Comparison of ENCODE assay signal across 1 cellular context in the genomic region with DNA sequence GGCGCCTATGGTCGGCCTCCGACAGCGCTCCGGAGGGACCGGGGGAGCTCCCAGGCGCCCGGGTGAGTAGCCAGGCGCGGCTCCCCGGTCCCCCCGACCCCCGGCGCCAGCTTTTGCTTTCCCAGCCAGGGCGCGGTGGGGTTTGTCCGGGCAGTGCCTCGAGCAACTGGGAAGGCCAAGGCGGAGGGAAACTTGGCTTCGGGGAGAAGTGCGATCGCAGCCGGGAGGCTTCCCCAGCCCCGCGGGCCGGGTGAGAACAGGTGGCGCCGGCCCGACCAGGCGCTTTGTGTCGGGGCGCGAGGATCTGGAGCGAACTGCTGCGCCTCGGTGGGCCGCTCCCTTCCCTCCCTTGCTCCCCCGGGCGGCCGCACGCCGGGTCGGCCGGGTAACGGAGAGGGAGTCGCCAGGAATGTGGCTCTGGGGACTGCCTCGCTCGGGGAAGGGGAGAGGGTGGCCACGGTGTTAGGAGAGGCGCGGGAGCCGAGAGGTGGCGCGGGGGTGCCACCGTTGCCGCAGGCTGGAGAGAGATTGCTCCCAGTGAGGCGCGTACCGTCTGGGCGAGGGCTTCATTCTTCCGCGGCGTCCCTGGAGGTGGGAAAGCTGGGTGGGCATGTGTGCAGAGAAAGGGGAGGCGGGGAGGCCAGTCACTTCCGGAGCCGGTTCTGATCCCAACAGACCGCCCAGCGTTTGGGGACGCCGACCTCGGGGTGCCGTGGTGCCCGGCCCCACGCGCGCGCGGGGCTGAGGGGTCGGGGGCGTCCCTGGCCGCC.
TF ChIP-seq lines count a peak whose summit lies in the region.

No MANE protein-coding gene starts in this region.

TF ChIP-seq in HepG2, 621 proteins besides CTCF, POLR2A, EP300 and RAD21 (continued from another document and continues in another):
- TF ChIP-seq, protein P1, sequence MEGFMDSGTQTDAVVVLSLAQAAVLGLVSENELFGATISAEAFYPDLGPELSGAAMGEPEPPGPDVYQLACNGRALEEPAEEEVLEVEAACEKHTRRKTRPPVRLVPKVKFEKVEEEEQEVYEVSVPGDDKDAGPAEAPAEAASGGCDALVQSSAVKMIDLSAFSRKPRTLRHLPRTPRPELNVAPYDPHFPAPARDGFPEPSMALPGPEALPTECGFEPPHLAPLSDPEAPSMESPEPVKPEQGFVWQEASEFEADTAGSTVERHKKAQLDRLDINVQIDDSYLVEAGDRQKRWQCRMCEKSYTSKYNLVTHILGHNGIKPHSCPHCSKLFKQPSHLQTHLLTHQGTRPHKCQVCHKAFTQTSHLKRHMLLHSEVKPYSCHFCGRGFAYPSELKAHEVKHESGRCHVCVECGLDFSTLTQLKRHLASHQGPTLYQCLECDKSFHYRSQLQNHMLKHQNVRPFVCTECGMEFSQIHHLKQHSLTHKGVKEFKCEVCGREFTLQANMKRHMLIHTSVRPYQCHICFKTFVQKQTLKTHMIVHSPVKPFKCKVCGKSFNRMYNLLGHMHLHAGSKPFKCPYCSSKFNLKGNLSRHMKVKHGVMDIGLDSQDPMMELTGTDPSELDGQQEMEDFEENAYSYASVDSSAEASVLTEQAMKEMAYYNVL (CRISPR knock-in tag; IDR thresholded peaks at IDR 0.05; ENCODE audit: borderline replicate concordance): 0 out of 2 replicates have a peak, but pooled peaks have one; percentile 63
- TF ChIP-seq, protein P2, sequence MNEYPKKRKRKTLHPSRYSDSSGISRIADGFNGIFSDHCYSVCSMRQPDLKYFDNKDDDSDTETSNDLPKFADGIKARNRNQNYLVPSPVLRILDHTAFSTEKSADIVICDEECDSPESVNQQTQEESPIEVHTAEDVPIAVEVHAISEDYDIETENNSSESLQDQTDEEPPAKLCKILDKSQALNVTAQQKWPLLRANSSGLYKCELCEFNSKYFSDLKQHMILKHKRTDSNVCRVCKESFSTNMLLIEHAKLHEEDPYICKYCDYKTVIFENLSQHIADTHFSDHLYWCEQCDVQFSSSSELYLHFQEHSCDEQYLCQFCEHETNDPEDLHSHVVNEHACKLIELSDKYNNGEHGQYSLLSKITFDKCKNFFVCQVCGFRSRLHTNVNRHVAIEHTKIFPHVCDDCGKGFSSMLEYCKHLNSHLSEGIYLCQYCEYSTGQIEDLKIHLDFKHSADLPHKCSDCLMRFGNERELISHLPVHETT (CRISPR knock-in tag; conservative IDR thresholded peaks at IDR 0.05): 0 out of 2 replicates have a peak, but pooled peaks have one; percentile 25
- TF ChIP-seq DNMT3B (CRISPR knock-in tag; conservative IDR thresholded peaks at IDR 0.05) (no peak), SETDB1 (CRISPR knock-in tag; IDR thresholded peaks at IDR 0.05; ENCODE audit: borderline replicate concordance) (no peak), SRSF4 (IDR thresholded peaks at IDR 0.05; ENCODE audit: low read depth, low read length, poor library complexity, severe bottlenecking) (no peak), SNAI1 (CRISPR knock-in tag; IDR thresholded peaks at IDR 0.05; ENCODE audit: borderline replicate concordance) (peak; percentile 83; the same call in 1 of the 2 replicates), ZNF343 (CRISPR knock-in tag; IDR thresholded peaks at IDR 0.05) (no peak), ELF3 (CRISPR knock-in tag; IDR thresholded peaks at IDR 0.05) (0 out of 2 replicates have a peak, but pooled peaks have one; percentile 7), ZNF253 (CRISPR knock-in tag; IDR thresholded peaks at IDR 0.05; ENCODE audit: borderline replicate concordance) (0 out of 2 replicates have a peak, but pooled peaks have one; percentile 1), MAFF (IDR thresholded peaks at IDR 0.05; ENCODE audit: low read depth, low read length) (no peak), ZNF737 (CRISPR knock-in tag; IDR thresholded peaks at IDR 0.05; ENCODE audit: borderline replicate concordance) (no peak), MAZ (IDR thresholded peaks at IDR 0.05; ENCODE audit: borderline replicate concordance, low read depth, low read length) (no peak), MAZ (CRISPR knock-in tag; IDR thresholded peaks at IDR 0.05; ENCODE audit: low read depth) (no peak), ASH2L (IDR thresholded peaks at IDR 0.05; ENCODE audit: insufficient read length, low read depth, low read length) (peak; percentile 56), SOX13 (IDR thresholded peaks at IDR 0.05) (no peak), SOX13 (CRISPR knock-in tag; conservative IDR thresholded peaks at IDR 0.05 in 1 of 2, IDR thresholded peaks at IDR 0.05 in 1 of 2) (no peak), ZNF367 (CRISPR knock-in tag; IDR thresholded peaks at IDR 0.05; ENCODE audit: borderline replicate concordance) (no peak), ZNF558 (CRISPR knock-in tag; IDR thresholded peaks at IDR 0.05; ENCODE audit: borderline replicate concordance) (peak; percentile 58; the same call in 1 of the 2 replicates), ZNF446 (CRISPR knock-in tag; IDR thresholded peaks at IDR 0.05) (peak; percentile 52)
- TF ChIP-seq, protein P3, sequence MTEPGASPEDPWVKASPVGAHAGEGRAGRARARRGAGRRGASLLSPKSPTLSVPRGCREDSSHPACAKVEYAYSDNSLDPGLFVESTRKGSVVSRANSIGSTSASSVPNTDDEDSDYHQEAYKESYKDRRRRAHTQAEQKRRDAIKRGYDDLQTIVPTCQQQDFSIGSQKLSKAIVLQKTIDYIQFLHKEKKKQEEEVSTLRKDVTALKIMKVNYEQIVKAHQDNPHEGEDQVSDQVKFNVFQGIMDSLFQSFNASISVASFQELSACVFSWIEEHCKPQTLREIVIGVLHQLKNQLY (CRISPR knock-in tag; IDR thresholded peaks at IDR 0.05): no peak
- TF ChIP-seq, protein P4, sequence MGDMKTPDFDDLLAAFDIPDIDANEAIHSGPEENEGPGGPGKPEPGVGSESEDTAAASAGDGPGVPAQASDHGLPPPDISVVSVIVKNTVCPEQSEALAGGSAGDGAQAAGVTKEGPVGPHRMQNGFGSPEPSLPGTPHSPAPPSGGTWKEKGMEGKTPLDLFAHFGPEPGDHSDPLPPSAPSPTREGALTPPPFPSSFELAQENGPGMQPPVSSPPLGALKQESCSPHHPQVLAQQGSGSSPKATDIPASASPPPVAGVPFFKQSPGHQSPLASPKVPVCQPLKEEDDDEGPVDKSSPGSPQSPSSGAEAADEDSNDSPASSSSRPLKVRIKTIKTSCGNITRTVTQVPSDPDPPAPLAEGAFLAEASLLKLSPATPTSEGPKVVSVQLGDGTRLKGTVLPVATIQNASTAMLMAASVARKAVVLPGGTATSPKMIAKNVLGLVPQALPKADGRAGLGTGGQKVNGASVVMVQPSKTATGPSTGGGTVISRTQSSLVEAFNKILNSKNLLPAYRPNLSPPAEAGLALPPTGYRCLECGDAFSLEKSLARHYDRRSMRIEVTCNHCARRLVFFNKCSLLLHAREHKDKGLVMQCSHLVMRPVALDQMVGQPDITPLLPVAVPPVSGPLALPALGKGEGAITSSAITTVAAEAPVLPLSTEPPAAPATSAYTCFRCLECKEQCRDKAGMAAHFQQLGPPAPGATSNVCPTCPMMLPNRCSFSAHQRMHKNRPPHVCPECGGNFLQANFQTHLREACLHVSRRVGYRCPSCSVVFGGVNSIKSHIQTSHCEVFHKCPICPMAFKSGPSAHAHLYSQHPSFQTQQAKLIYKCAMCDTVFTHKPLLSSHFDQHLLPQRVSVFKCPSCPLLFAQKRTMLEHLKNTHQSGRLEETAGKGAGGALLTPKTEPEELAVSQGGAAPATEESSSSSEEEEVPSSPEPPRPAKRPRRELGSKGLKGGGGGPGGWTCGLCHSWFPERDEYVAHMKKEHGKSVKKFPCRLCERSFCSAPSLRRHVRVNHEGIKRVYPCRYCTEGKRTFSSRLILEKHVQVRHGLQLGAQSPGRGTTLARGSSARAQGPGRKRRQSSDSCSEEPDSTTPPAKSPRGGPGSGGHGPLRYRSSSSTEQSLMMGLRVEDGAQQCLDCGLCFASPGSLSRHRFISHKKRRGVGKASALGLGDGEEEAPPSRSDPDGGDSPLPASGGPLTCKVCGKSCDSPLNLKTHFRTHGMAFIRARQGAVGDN (CRISPR knock-in tag; IDR thresholded peaks at IDR 0.05): peak; percentile 88
- TF ChIP-seq, protein P5, sequence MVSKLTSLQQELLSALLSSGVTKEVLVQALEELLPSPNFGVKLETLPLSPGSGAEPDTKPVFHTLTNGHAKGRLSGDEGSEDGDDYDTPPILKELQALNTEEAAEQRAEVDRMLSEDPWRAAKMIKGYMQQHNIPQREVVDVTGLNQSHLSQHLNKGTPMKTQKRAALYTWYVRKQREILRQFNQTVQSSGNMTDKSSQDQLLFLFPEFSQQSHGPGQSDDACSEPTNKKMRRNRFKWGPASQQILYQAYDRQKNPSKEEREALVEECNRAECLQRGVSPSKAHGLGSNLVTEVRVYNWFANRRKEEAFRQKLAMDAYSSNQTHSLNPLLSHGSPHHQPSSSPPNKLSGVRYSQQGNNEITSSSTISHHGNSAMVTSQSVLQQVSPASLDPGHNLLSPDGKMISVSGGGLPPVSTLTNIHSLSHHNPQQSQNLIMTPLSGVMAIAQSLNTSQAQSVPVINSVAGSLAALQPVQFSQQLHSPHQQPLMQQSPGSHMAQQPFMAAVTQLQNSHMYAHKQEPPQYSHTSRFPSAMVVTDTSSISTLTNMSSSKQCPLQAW (CRISPR knock-in tag; IDR thresholded peaks at IDR 0.05): 0 out of 2 replicates have a peak, but pooled peaks have one; percentile 31
- TF ChIP-seq, protein P6, sequence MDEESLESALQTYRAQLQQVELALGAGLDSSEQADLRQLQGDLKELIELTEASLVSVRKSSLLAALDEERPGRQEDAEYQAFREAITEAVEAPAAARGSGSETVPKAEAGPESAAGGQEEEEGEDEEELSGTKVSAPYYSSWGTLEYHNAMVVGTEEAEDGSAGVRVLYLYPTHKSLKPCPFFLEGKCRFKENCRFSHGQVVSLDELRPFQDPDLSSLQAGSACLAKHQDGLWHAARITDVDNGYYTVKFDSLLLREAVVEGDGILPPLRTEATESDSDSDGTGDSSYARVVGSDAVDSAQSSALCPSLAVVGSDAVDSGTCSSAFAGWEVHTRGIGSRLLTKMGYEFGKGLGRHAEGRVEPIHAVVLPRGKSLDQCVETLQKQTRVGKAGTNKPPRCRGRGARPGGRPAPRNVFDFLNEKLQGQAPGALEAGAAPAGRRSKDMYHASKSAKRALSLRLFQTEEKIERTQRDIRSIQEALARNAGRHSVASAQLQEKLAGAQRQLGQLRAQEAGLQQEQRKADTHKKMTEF (CRISPR knock-in tag; IDR thresholded peaks at IDR 0.05): peak; percentile 77; the same call in 1 of the 2 replicates
- TF ChIP-seq, protein P7, sequence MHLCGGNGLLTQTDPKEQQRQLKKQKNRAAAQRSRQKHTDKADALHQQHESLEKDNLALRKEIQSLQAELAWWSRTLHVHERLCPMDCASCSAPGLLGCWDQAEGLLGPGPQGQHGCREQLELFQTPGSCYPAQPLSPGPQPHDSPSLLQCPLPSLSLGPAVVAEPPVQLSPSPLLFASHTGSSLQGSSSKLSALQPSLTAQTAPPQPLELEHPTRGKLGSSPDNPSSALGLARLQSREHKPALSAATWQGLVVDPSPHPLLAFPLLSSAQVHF (CRISPR knock-in tag; IDR thresholded peaks at IDR 0.05): peak; percentile 72
- TF ChIP-seq, protein P8, sequence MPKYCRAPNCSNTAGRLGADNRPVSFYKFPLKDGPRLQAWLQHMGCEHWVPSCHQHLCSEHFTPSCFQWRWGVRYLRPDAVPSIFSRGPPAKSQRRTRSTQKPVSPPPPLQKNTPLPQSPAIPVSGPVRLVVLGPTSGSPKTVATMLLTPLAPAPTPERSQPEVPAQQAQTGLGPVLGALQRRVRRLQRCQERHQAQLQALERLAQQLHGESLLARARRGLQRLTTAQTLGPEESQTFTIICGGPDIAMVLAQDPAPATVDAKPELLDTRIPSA (CRISPR knock-in tag; IDR thresholded peaks at IDR 0.05; ENCODE audit: borderline replicate concordance): no peak; the same call in 1 of the 2 replicates
- TF ChIP-seq, protein P9, sequence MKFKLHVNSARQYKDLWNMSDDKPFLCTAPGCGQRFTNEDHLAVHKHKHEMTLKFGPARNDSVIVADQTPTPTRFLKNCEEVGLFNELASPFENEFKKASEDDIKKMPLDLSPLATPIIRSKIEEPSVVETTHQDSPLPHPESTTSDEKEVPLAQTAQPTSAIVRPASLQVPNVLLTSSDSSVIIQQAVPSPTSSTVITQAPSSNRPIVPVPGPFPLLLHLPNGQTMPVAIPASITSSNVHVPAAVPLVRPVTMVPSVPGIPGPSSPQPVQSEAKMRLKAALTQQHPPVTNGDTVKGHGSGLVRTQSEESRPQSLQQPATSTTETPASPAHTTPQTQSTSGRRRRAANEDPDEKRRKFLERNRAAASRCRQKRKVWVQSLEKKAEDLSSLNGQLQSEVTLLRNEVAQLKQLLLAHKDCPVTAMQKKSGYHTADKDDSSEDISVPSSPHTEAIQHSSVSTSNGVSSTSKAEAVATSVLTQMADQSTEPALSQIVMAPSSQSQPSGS (CRISPR knock-in tag; IDR thresholded peaks at IDR 0.05): no peak
- TF ChIP-seq, protein P10, sequence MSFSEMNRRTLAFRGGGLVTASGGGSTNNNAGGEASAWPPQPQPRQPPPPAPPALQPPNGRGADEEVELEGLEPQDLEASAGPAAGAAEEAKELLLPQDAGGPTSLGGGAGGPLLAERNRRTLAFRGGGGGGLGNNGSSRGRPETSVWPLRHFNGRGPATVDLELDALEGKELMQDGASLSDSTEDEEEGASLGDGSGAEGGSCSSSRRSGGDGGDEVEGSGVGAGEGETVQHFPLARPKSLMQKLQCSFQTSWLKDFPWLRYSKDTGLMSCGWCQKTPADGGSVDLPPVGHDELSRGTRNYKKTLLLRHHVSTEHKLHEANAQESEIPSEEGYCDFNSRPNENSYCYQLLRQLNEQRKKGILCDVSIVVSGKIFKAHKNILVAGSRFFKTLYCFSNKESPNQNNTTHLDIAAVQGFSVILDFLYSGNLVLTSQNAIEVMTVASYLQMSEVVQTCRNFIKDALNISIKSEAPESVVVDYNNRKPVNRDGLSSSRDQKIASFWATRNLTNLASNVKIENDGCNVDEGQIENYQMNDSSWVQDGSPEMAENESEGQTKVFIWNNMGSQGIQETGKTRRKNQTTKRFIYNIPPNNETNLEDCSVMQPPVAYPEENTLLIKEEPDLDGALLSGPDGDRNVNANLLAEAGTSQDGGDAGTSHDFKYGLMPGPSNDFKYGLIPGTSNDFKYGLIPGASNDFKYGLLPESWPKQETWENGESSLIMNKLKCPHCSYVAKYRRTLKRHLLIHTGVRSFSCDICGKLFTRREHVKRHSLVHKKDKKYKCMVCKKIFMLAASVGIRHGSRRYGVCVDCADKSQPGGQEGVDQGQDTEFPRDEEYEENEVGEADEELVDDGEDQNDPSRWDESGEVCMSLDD (CRISPR knock-in tag; IDR thresholded peaks at IDR 0.05; ENCODE audit: borderline replicate concordance): 0 out of 2 replicates have a peak, but pooled peaks have one; percentile 17
- TF ChIP-seq, protein P11, sequence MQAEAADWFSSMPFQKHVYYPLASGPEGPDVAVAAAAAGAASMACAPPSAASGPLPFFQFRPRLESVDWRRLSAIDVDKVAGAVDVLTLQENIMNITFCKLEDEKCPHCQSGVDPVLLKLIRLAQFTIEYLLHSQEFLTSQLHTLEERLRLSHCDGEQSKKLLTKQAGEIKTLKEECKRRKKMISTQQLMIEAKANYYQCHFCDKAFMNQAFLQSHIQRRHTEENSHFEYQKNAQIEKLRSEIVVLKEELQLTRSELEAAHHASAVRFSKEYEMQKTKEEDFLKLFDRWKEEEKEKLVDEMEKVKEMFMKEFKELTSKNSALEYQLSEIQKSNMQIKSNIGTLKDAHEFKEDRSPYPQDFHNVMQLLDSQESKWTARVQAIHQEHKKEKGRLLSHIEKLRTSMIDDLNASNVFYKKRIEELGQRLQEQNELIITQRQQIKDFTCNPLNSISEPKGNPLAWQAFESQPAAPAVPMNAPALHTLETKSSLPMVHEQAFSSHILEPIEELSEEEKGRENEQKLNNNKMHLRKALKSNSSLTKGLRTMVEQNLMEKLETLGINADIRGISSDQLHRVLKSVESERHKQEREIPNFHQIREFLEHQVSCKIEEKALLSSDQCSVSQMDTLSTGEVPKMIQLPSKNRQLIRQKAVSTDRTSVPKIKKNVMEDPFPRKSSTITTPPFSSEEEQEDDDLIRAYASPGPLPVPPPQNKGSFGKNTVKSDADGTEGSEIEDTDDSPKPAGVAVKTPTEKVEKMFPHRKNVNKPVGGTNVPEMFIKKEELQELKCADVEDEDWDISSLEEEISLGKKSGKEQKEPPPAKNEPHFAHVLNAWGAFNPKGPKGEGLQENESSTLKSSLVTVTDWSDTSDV (CRISPR knock-in tag; IDR thresholded peaks at IDR 0.05): no peak
